ENCODE assay signal across 8 cellular contexts in genomic region chr7:105012503-105013282, GRCh38. TPM values are rescaled to one million over a fixed set of nuclear protein-coding genes. Genes with fewer than 3 reads are reported as not detected.
DNase-seq lines count a peak whose midpoint lies in the region; ATAC-seq lines count a peak whose summit lies in the region.

No MANE protein-coding gene starts in this region.

- H3K4me1 Mint-ChIP-seq in effector memory CD8-positive, alpha-beta T cell (ENCODE audit: low read depth in 2 of 2): peaks cover 43% of the 10 kb centered on the region in 2 donors
- peaks cover 29% of the 10 kb centered on the region for H3K4me1 Mint-ChIP-seq in memory B cell

- ATAC-seq in GM21360 (IDR thresholded peaks at IDR 0.05; ENCODE audit: unreplicated experiment) (peak; percentile 67), memory B cell (ENCODE audit: low read depth) (peak; percentile 64)
- peak; percentile 65 for ATAC-seq in effector memory CD8-positive, alpha-beta T cell (replicated peaks)

- H3K27ac Mint-ChIP-seq in effector memory CD8-positive, alpha-beta T cell: peak overlapping the region; percentile 100
- peak overlapping the region; percentile 100 for H3K27ac Mint-ChIP-seq in memory B cell

- H3K9me3 Mint-ChIP-seq in effector memory CD8-positive, alpha-beta T cell: no peaks in the 10 kb centered on the region
- H3K9me3 Mint-ChIP-seq in memory B cell: no peaks in the 10 kb centered on the region

- H3K27me3 Mint-ChIP-seq in effector memory CD8-positive, alpha-beta T cell: no peaks in the 10 kb centered on the region
- H3K27me3 Mint-ChIP-seq in memory B cell: no peaks in the 10 kb centered on the region

- peak overlapping the region; percentile 99 for H3K4me3 Mint-ChIP-seq in effector memory CD8-positive, alpha-beta T cell
- H3K4me3 Mint-ChIP-seq in memory B cell: peak overlapping the region; percentile 95

- H3K36me3 Mint-ChIP-seq in effector memory CD8-positive, alpha-beta T cell (ENCODE audit: insufficient read depth): peaks cover 94% of the 10 kb centered on the region
- peaks cover 14% of the 10 kb centered on the region for H3K36me3 Mint-ChIP-seq in memory B cell

- peak; percentile 99 for DNase-seq in COLO829 (ENCODE audit: low spot score)
- DNase-seq in HT-29 (ENCODE audit: low spot score): peak; percentile 99
- DNase-seq in NK-92 treated with Interleukin-12 subunit alpha and Interleukin-12 subunit beta, amount 100 ng/mL, for 24 hours (lab: John Stamatoyannopoulos, UW): peak; percentile 100
- DNase-seq in activated CD8-positive, alpha-beta memory T cell treated with anti-CD3 and anti-CD28 coated beads for 48 hours (ENCODE audit: low read depth in 2 of 3, low spot score in 2 of 3): peak; percentile 99 to 100 (median 99)
- peak; percentile 100 for DNase-seq in effector memory CD8-positive, alpha-beta T cell
- peak; percentile 97 to 99 for DNase-seq in memory B cell (ENCODE audit: low spot score in 2 of 2)
- peak; percentile 99 for DNase-seq in stimulated activated CD8-positive, alpha-beta memory T cell treated with anti-CD3 and anti-CD28 coated beads, Interleukin-12 subunit alpha, Interleukin-12 subunit beta, amount 100 ng/mL, for 1 hour (ENCODE audit: low read depth)

RNA-seq across cellular contexts. Expression of gene KMT2E, which starts 1.3 kb away (rescaled TPM):
- total RNA-seq in HT-29 (2014; rRNA removed; shearing (Covaris generic)): 49.6 and 54.3 TPM in 2 replicates

Comparison
In these comparisons a context has a peak if more than half of its experiments do, and no peak if none do; other contexts are left out.
1. Peak in every context shown above with its lines: DNase-seq and ATAC-seq.